Comparison of ENCODE assay signal across 1 cellular context in the genomic region with DNA sequence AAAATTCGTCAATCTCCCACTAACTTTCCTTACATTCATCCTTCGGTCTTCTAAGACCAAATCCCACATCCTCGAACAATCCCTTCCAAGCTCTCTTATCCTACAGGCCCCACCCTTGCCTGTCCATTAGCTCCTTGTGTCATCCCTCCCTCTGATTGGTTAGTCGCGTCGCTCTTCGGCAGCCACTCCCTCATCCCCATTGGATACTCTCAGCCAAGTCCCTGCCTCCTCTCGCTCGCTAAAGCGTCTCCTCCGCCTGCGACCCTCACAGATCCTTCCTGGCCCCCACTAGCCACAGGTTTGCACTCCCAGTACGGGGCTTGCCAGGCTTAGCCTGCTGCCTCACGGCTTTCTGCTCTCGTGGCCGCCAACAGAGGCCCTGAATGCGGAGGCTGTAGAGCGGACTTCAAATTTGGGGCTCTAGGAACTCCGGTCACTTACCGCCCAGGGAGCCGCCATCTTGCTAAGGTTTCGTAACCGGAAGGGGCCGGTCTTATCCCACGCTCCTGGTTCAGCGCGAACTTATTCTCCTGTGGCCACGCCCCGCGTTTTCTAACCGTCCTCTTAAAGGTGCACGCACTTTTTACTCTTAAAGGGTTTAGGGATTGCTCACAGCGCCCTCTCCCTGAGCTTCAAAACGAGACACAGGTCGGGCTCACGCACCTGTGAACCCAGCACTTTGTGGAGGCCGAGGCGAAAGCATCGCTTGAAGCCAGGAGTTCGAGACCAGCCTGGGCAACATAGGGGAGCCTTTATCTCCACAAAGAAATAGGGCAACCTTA.
TF ChIP-seq lines count a peak whose summit lies in the region.

Gene DMAC2 (minus strand): TSS at position 472 of the 782 bp plus-strand sequence. CDS start 13 bp downstream, at position 459.

TF ChIP-seq in H1, 55 proteins besides CTCF, POLR2A, EP300 and RAD21 (continued from another document):
- no peak for TF ChIP-seq CHD7 (IDR thresholded peaks at IDR 0.05; ENCODE audit: insufficient replicate concordance, low read length)
- peak; percentile 74; the same call in 1 of the 2 replicates for TF ChIP-seq BACH1 (IDR thresholded peaks at IDR 0.05; ENCODE audit: low read length)
- no peak; the same call in 1 of the 2 replicates for TF ChIP-seq EGR1 (IDR thresholded peaks at IDR 0.05; ENCODE audit: borderline replicate concordance, low read depth, low read length)
- TF ChIP-seq BRCA1 (IDR thresholded peaks at IDR 0.05; ENCODE audit: low read depth, low read length) = no peak
- TF ChIP-seq CTBP2 (IDR thresholded peaks at IDR 0.05; ENCODE audit: borderline replicate concordance, insufficient read depth, insufficient read length, low read length) = no peak
- no peak for TF ChIP-seq TEAD4 (IDR thresholded peaks at IDR 0.05; ENCODE audit: low read depth, low read length)
- no peak; the same call in 1 of the 2 replicates for TF ChIP-seq RBBP5 (IDR thresholded peaks at IDR 0.05; ENCODE audit: borderline replicate concordance, low read depth, low read length)
- TF ChIP-seq SUZ12 (IDR thresholded peaks at IDR 0.05; ENCODE audit: low read length) = no peak
- no peak for TF ChIP-seq RFX5 (IDR thresholded peaks at IDR 0.05; ENCODE audit: borderline replicate concordance, low read depth, low read length)
- TF ChIP-seq CHD2 (IDR thresholded peaks at IDR 0.05; ENCODE audit: low read length) = 0 out of 2 replicates have a peak, but pooled peaks have one; percentile 17
- TF ChIP-seq USF2 (IDR thresholded peaks at IDR 0.05; ENCODE audit: low read length) = no peak
- TF ChIP-seq FOSL1 (IDR thresholded peaks at IDR 0.05; ENCODE audit: insufficient read depth, low read depth, low read length) = no peak
- no peak for TF ChIP-seq CBX8 (IDR thresholded peaks at IDR 0.05; ENCODE audit: borderline replicate concordance, low read depth, low read length)
- no peak for TF ChIP-seq SRF (IDR thresholded peaks at IDR 0.05; ENCODE audit: low read depth, low read length)
- TF ChIP-seq SIX5 (IDR thresholded peaks at IDR 0.05; ENCODE audit: low read depth, low read length) = no peak
- no peak for TF ChIP-seq CHD1 (IDR thresholded peaks at IDR 0.05; ENCODE audit: low read depth, low read length)
- TF ChIP-seq NRF1 (IDR thresholded peaks at IDR 0.05; ENCODE audit: low read depth, low read length) = no peak
- TF ChIP-seq TAF7 (optimal IDR thresholded peaks at IDR 0.05; ENCODE audit: borderline replicate concordance, low read depth, low read length) = peak; percentile 94
- no peak for TF ChIP-seq SIRT6 (IDR thresholded peaks at IDR 0.05; ENCODE audit: low read length)
- no peak for TF ChIP-seq RNF2 (IDR thresholded peaks at IDR 0.05; ENCODE audit: borderline replicate concordance, low read depth, low read length, missing control alignments, poor library complexity, severe bottlenecking)
- TF ChIP-seq SAP30 (IDR thresholded peaks at IDR 0.05; ENCODE audit: insufficient read depth, insufficient replicate concordance, low read length) = no peak
- no peak for TF ChIP-seq BCL11A (IDR thresholded peaks at IDR 0.05; ENCODE audit: low read depth in 2 of 2, low read length in 2 of 2)
- TF ChIP-seq E2F6 (IDR thresholded peaks at IDR 0.05) = peak; percentile 44
- peak; percentile 98 for TF ChIP-seq KDM5A (IDR thresholded peaks at IDR 0.05; ENCODE audit: low read length)
- peak; percentile 95 for TF ChIP-seq TAF1 (IDR thresholded peaks at IDR 0.05; ENCODE audit: low read depth, low read length)
- TF ChIP-seq YY1 (IDR thresholded peaks at IDR 0.05; ENCODE audit: low read depth, low read length) = peak; percentile 98
- no peak; the same call in 1 of the 2 replicates for TF ChIP-seq MAX (IDR thresholded peaks at IDR 0.05)
- peak; percentile 72; the same call in 1 of the 2 replicates for TF ChIP-seq SP1 (IDR thresholded peaks at IDR 0.05; ENCODE audit: low read depth, low read length)
- TF ChIP-seq HDAC2 (IDR thresholded peaks at IDR 0.05; ENCODE audit: borderline replicate concordance in 1 of 2, low read depth in 2 of 2, low read length in 2 of 2) = peak in 1 of 2 experiments; percentile 93; a peak in 1 of 4 replicates
- TF ChIP-seq PHF8 (conservative IDR thresholded peaks at IDR 0.05; ENCODE audit: low read depth, low read length) = peak; percentile 100
- peak; percentile 71 for TF ChIP-seq KDM4A (IDR thresholded peaks at IDR 0.05; ENCODE audit: low read depth, low read length, severe bottlenecking)
- TF ChIP-seq, protein P1, sequence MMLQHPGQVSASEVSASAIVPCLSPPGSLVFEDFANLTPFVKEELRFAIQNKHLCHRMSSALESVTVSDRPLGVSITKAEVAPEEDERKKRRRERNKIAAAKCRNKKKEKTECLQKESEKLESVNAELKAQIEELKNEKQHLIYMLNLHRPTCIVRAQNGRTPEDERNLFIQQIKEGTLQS (IDR thresholded peaks at IDR 0.05; ENCODE audit: insufficient read depth, low read depth, low read length) = no peak
- peak; percentile 89 for TF ChIP-seq ASH2L (IDR thresholded peaks at IDR 0.05; ENCODE audit: low read length)
- no peak for TF ChIP-seq NANOG (IDR thresholded peaks at IDR 0.05; ENCODE audit: insufficient read depth, low read depth, low read length, poor library complexity, severe bottlenecking)
- peak; percentile 57; the same call in 1 of the 2 replicates for TF ChIP-seq TCF12 (IDR thresholded peaks at IDR 0.05; ENCODE audit: low read depth, low read length)
- TF ChIP-seq TBP (IDR thresholded peaks at IDR 0.05; ENCODE audit: low read depth, low read length) = peak; percentile 91
- no peak; the same call in 1 of the 2 replicates for TF ChIP-seq SP2 (IDR thresholded peaks at IDR 0.05; ENCODE audit: low read length)
- TF ChIP-seq MAFK (IDR thresholded peaks at IDR 0.05; ENCODE audit: low read depth, low read length) = no peak
- TF ChIP-seq ZNF274 (IDR thresholded peaks at IDR 0.05; ENCODE audit: borderline replicate concordance, extremely low read depth, low read length) = no peak
- TF ChIP-seq, protein P2, sequence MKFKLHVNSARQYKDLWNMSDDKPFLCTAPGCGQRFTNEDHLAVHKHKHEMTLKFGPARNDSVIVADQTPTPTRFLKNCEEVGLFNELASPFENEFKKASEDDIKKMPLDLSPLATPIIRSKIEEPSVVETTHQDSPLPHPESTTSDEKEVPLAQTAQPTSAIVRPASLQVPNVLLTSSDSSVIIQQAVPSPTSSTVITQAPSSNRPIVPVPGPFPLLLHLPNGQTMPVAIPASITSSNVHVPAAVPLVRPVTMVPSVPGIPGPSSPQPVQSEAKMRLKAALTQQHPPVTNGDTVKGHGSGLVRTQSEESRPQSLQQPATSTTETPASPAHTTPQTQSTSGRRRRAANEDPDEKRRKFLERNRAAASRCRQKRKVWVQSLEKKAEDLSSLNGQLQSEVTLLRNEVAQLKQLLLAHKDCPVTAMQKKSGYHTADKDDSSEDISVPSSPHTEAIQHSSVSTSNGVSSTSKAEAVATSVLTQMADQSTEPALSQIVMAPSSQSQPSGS (IDR thresholded peaks at IDR 0.05; ENCODE audit: low read length) = peak; percentile 35; the same call in 1 of the 2 replicates
- TF ChIP-seq HDAC6 (IDR thresholded peaks at IDR 0.05; ENCODE audit: low read depth, low read length) = no peak
